In genomic region chr3:42013652-42014442, GRCh38 we compare ENCODE assay signal across 8 cellular contexts. TPM values are rescaled to one million over a fixed set of nuclear protein-coding genes. Genes with fewer than 3 reads are reported as not detected.
DNase-seq lines count a peak whose midpoint lies in the region; ATAC-seq and TF ChIP-seq lines count a peak whose summit lies in the region.

No MANE protein-coding gene starts in this region.

- ATAC-seq in HG03342 (IDR thresholded peaks at IDR 0.05; ENCODE audit: unreplicated experiment) (peak; percentile 3), thoracic aorta (ENCODE audit: insufficient number of reproducible peaks, low FRiP score, low read depth) (no peak)

- peak overlapping the region; percentile 94 for H3K4me3 ChIP-seq in thoracic aorta

- H3K4me1 ChIP-seq in thoracic aorta (ENCODE audit: control insufficient read depth in 1 of 2, low read depth in 2 of 2) = peaks cover 9 to 36% of the 10 kb centered on the region in 2 donors

- H3K27ac ChIP-seq in thoracic aorta = peak overlapping the region; percentile 38 to 58

- H3K36me3 ChIP-seq in thoracic aorta = no peaks in the 10 kb centered on the region

- no peaks in the 10 kb centered on the region for H3K27me3 ChIP-seq in thoracic aorta (replicated peaks; ENCODE audit: insufficient read depth)

- no peak for TF ChIP-seq CTCF in thoracic aorta (IDR thresholded peaks at IDR 0.05)

- no peaks in the 10 kb centered on the region for H3K9me3 ChIP-seq in thoracic aorta

- DNase-seq in SIG-M5 treated with dmso at 0.1 percent for 504 hours (lab: John Stamatoyannopoulos, UW; ENCODE audit: unreplicated experiment) = peak; percentile 39
- no peak for DNase-seq in SIG-M5 (lab: John Stamatoyannopoulos, UW)
- DNase-seq in activated CD4-positive, alpha-beta T cell treated with anti-CD3 and anti-CD28 coated beads for 4 hours = peak; percentile 24 to 38
- DNase-seq in effector CD4-positive, alpha-beta T cell = peak; percentile 4
- peak; percentile 11 for DNase-seq in mucosa of gallbladder (ENCODE audit: low spot score)
- DNase-seq in thoracic aorta (ENCODE audit: low spot score) = no peak
- no peak for DNase-seq in dedifferentiated amniotic fluid mesenchymal stem cell (ENCODE audit: extremely low spot score)

RNA-seq across cellular contexts. Expression of gene ULK4, which starts 51.9 kb away (rescaled TPM):
- 9.8 TPM for total RNA-seq in mucosa of gallbladder
- 10 to 100 TPM; 28.7 to 38.4 TPM for total RNA-seq in thoracic aorta

Comparison
In these comparisons a context has a peak if more than half of its experiments do, and no peak if none do; other contexts are left out.
1. DNase-seq: peak in SIG-M5 treated with dmso at 0.1 percent for 504 hours (single experiment), activated CD4-positive, alpha-beta T cell treated with anti-CD3 and anti-CD28 coated beads for 4 hours (2 of 2), effector CD4-positive, alpha-beta T cell (single experiment) and mucosa of gallbladder (single experiment); none in SIG-M5 (single experiment), thoracic aorta (single experiment) and dedifferentiated amniotic fluid mesenchymal stem cell (single experiment).